3 cellular contexts compared by ENCODE assay signal in genomic region chr4:123581802-123582201, GRCh38.
TF ChIP-seq lines count a peak whose summit lies in the region.

No MANE protein-coding gene starts in this region.

TF ChIP-seq in A549, 52 proteins besides CTCF, POLR2A, EP300 and RAD21:
- no peak for TF ChIP-seq KDM5A (IDR thresholded peaks at IDR 0.05)
- TF ChIP-seq MAFK (IDR thresholded peaks at IDR 0.05; ENCODE audit: partially characterized antibody) = peak; percentile 77

TF ChIP-seq in IMR-90, 13 proteins besides CTCF, POLR2A, EP300 and RAD21:
- TF ChIP-seq MAZ (IDR thresholded peaks at IDR 0.05; ENCODE audit: borderline replicate concordance, low read depth, low read length) (no peak), MAFK (IDR thresholded peaks at IDR 0.05; ENCODE audit: low read depth, low read length) (peak; percentile 93), ELK1 (IDR thresholded peaks at IDR 0.05; ENCODE audit: borderline replicate concordance, low read depth, low read length) (no peak)

TF ChIP-seq in K562, 482 proteins besides CTCF, POLR2A, EP300 and RAD21 (continues in another document):
- TF ChIP-seq ATF2 (CRISPR knock-in tag; IDR thresholded peaks at IDR 0.05) = no peak
- TF ChIP-seq TFE3 (CRISPR knock-in tag; IDR thresholded peaks at IDR 0.05) = no peak
- no peak for TF ChIP-seq UBTF (IDR thresholded peaks at IDR 0.05; ENCODE audit: borderline replicate concordance in 1 of 2, low read depth in 2 of 2, low read length in 2 of 2)
- no peak for TF ChIP-seq ZNF407 (IDR thresholded peaks at IDR 0.05; ENCODE audit: low read depth)
- TF ChIP-seq CREB5 (CRISPR knock-in tag; IDR thresholded peaks at IDR 0.05) = no peak
- no peak for TF ChIP-seq HDAC6 (IDR thresholded peaks at IDR 0.05; ENCODE audit: low read depth, low read length)
- TF ChIP-seq ZNF253 (CRISPR knock-in tag; conservative IDR thresholded peaks at IDR 0.05) = no peak
- TF ChIP-seq NR0B1 (IDR thresholded peaks at IDR 0.05; ENCODE audit: partially characterized antibody) = no peak
- no peak for TF ChIP-seq ARID4B (CRISPR knock-in tag; IDR thresholded peaks at IDR 0.05)
- no peak for TF ChIP-seq NCOA6 (IDR thresholded peaks at IDR 0.05)
- TF ChIP-seq ZEB2 (IDR thresholded peaks at IDR 0.05) = no peak
- no peak for TF ChIP-seq ZNF143 (CRISPR knock-in tag; IDR thresholded peaks at IDR 0.05)
- TF ChIP-seq MAFK (IDR thresholded peaks at IDR 0.05; ENCODE audit: low read length) = peak; percentile 74
- TF ChIP-seq THAP12 (CRISPR knock-in tag; IDR thresholded peaks at IDR 0.05) = no peak
- no peak for TF ChIP-seq CBX3 (IDR thresholded peaks at IDR 0.05; ENCODE audit: borderline replicate concordance in 1 of 2, low read length in 2 of 2)
- TF ChIP-seq ZNF316 (IDR thresholded peaks at IDR 0.05) = peak; percentile 68
- TF ChIP-seq KAT2B (IDR thresholded peaks at IDR 0.05; ENCODE audit: low read depth, low read length) = no peak
- peak; percentile 38; the same call in 1 of the 2 replicates for TF ChIP-seq C11orf30 (IDR thresholded peaks at IDR 0.05; ENCODE audit: low read depth)
- no peak for TF ChIP-seq NKRF (IDR thresholded peaks at IDR 0.05; ENCODE audit: borderline replicate concordance)
- no peak for TF ChIP-seq NELFE (IDR thresholded peaks at IDR 0.05; ENCODE audit: insufficient read depth, insufficient read length)
